In genomic region chr3:72847751-72848702, GRCh38 we compare ENCODE assay signal across 1 cellular context.
TF ChIP-seq lines count a peak whose summit lies in the region.

Gene SHQ1 (minus strand): TSS chr3:72848445. CDS start chr3:72848340, 105 bp downstream.

TF ChIP-seq in A549, 52 proteins besides CTCF, POLR2A, EP300 and RAD21 (continued from another document):
- no peak for TF ChIP-seq NPAS2 (CRISPR knock-in tag; IDR thresholded peaks at IDR 0.05; ENCODE audit: borderline replicate concordance)
- TF ChIP-seq MYC (IDR thresholded peaks at IDR 0.05; ENCODE audit: borderline replicate concordance, low read length) = no peak
- TF ChIP-seq, protein P1, sequence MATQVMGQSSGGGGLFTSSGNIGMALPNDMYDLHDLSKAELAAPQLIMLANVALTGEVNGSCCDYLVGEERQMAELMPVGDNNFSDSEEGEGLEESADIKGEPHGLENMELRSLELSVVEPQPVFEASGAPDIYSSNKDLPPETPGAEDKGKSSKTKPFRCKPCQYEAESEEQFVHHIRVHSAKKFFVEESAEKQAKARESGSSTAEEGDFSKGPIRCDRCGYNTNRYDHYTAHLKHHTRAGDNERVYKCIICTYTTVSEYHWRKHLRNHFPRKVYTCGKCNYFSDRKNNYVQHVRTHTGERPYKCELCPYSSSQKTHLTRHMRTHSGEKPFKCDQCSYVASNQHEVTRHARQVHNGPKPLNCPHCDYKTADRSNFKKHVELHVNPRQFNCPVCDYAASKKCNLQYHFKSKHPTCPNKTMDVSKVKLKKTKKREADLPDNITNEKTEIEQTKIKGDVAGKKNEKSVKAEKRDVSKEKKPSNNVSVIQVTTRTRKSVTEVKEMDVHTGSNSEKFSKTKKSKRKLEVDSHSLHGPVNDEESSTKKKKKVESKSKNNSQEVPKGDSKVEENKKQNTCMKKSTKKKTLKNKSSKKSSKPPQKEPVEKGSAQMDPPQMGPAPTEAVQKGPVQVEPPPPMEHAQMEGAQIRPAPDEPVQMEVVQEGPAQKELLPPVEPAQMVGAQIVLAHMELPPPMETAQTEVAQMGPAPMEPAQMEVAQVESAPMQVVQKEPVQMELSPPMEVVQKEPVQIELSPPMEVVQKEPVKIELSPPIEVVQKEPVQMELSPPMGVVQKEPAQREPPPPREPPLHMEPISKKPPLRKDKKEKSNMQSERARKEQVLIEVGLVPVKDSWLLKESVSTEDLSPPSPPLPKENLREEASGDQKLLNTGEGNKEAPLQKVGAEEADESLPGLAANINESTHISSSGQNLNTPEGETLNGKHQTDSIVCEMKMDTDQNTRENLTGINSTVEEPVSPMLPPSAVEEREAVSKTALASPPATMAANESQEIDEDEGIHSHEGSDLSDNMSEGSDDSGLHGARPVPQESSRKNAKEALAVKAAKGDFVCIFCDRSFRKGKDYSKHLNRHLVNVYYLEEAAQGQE (IDR thresholded peaks at IDR 0.05) = no peak
- no peak for TF ChIP-seq CHD4 (IDR thresholded peaks at IDR 0.05; ENCODE audit: borderline replicate concordance)
- TF ChIP-seq, protein P2, sequence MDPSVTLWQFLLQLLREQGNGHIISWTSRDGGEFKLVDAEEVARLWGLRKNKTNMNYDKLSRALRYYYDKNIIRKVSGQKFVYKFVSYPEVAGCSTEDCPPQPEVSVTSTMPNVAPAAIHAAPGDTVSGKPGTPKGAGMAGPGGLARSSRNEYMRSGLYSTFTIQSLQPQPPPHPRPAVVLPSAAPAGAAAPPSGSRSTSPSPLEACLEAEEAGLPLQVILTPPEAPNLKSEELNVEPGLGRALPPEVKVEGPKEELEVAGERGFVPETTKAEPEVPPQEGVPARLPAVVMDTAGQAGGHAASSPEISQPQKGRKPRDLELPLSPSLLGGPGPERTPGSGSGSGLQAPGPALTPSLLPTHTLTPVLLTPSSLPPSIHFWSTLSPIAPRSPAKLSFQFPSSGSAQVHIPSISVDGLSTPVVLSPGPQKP (IDR thresholded peaks at IDR 0.05; ENCODE audit: low read depth, low read length) = no peak
- TF ChIP-seq ESRRA (IDR thresholded peaks at IDR 0.05; ENCODE audit: borderline replicate concordance, low read length) = no peak
- TF ChIP-seq HOXB13 (CRISPR knock-in tag; IDR thresholded peaks at IDR 0.05; ENCODE audit: low read depth) = no peak
- TF ChIP-seq RNF2 (IDR thresholded peaks at IDR 0.05; ENCODE audit: borderline replicate concordance, low read depth) = peak; percentile 94; the same call in 1 of the 2 replicates
- TF ChIP-seq ZNF302 (CRISPR knock-in tag; IDR thresholded peaks at IDR 0.05) = no peak
- TF ChIP-seq HES2 (IDR thresholded peaks at IDR 0.05) = no peak
- no peak for TF ChIP-seq CHD2 (IDR thresholded peaks at IDR 0.05; ENCODE audit: low read length, partially characterized antibody)
- TF ChIP-seq, protein P3, sequence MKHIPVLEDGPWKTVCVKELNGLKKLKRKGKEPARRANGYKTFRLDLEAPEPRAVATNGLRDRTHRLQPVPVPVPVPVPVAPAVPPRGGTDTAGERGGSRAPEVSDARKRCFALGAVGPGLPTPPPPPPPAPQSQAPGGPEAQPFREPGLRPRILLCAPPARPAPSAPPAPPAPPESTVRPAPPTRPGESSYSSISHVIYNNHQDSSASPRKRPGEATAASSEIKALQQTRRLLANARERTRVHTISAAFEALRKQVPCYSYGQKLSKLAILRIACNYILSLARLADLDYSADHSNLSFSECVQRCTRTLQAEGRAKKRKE (CRISPR knock-in tag; IDR thresholded peaks at IDR 0.05; ENCODE audit: low read depth) = 0 out of 2 replicates have a peak, but pooled peaks have one; percentile 62
- peak; percentile 63; the same call in 1 of the 2 replicates for TF ChIP-seq HDAC2 (IDR thresholded peaks at IDR 0.05)
- peak; percentile 58; the same call in 1 of the 2 replicates for TF ChIP-seq FOXS1 (CRISPR knock-in tag; IDR thresholded peaks at IDR 0.05)
- no peak for TF ChIP-seq EHF (CRISPR knock-in tag; IDR thresholded peaks at IDR 0.05)
- TF ChIP-seq RCOR1 (IDR thresholded peaks at IDR 0.05; ENCODE audit: low read depth, low read length) = no peak
- no peak for TF ChIP-seq ZSCAN20 (CRISPR knock-in tag; IDR thresholded peaks at IDR 0.05)
